Comparison of ENCODE assay signal across 26 cellular contexts in the genomic region with DNA sequence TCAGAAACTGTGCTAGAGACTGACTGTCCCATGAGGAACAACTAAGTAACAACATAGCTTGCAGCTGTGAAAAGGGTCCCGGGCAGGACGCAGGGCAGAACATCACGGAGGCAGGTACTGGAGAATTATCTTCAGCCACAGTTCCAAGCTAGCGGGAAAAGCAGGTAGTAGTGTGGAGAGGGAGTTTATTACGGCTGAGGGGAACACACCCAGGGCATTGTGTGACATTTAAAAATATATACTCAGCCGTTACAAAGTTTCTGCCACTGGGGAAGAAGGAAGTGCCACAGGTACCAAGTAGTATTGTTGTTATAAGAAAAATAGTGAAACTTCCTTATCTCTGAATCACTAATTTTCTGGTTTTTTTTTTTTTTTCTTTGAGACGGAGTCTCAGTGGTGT.
"Had no signal": no experiment of that assay in that cellular context is flagged by ENCODE, and none has a peak within 500 bp of the region (broad histone marks: within the 10 kb centered on the region; RNA-seq: fewer than 3 reads in every experiment).

No MANE protein-coding gene starts in this region.

- H3K27me3 ChIP-seq: gastroesophageal sphincter, hepatocyte, pancreas, right atrium auricular region, testis, tibial artery, upper lobe of left lung, uterus had no signal

- H3K9me3 ChIP-seq: gastroesophageal sphincter, heart left ventricle, left lung, neutrophil, pancreas, right atrium auricular region, testis, tibial artery, upper lobe of left lung, uterus had no signal

- FAIRE-seq: kidney, pancreas had no signal

- H3K36me3 Mint-ChIP-seq: naive B cell; stimulated activated effector memory CD8-positive, alpha-beta T cell treated with anti-CD3 and anti-CD28 coated beads, Interleukin-12 subunit alpha, Interleukin-12 subunit beta, amount 100 ng/mL, for 72 hours had no signal

- H3K4me3 Mint-ChIP-seq: central memory CD8-positive, alpha-beta T cell; naive B cell; natural killer cell treated with Interleukin-12 subunit alpha and Interleukin-12 subunit beta and Interleukin-15 and Interleukin-18, amount 100 ng/mL, for 72 hours; neural crest cell; stimulated activated effector memory CD8-positive, alpha-beta T cell treated with anti-CD3 and anti-CD28 coated beads, Interleukin-12 subunit alpha, Interleukin-12 subunit beta, amount 100 ng/mL, for 72 hours had no signal

- H3K36me3 ChIP-seq: gastroesophageal sphincter, heart left ventricle, left lung, neutrophil, pancreas, right atrium auricular region, upper lobe of left lung, uterus had no signal

- H3K27me3 Mint-ChIP-seq: central memory CD8-positive, alpha-beta T cell had no signal

- H3K4me1 ChIP-seq: foreskin keratinocyte, gastroesophageal sphincter, heart left ventricle, left lung, right atrium auricular region, testis, tibial artery, upper lobe of left lung, uterus had no signal

- H3K4me3 ChIP-seq: coronary artery, gastroesophageal sphincter, heart left ventricle, hepatocyte, left lung, pancreas, right atrium auricular region, testis, tibial artery, upper lobe of left lung, uterus had no signal

- DNase-seq: dermis blood vessel endothelial cell; foreskin keratinocyte; heart left ventricle; kidney; left lung; mesenchymal stem cell; naive B cell; pancreas; stimulated activated CD4-positive, alpha-beta T cell treated with anti-CD3 and anti-CD28 coated beads, Interleukin-2, amount 100 ng/mL, for 24 hours; stimulated activated CD4-positive, alpha-beta T cell treated with anti-CD3 and anti-CD28 coated beads, Interleukin-4, amount 100 ng/mL, for 24 hours; stimulated activated naive CD8-positive, alpha-beta T cell treated with anti-CD3 and anti-CD28 coated beads, Interleukin-15, Interleukin-2, amounts not matched to agents 100 U/mL and 50 U/mL, for 24 hours; substantia nigra; testis; tibial artery; upper lobe of left lung; uterus had no signal

- H3K27ac ChIP-seq: coronary artery, epithelial cell of prostate, foreskin keratinocyte, gastroesophageal sphincter, heart left ventricle, hepatocyte, left lung, neutrophil, pancreas, right atrium auricular region, testis, tibial artery, upper lobe of left lung, uterus had no signal

- H3K4me1 Mint-ChIP-seq: central memory CD8-positive, alpha-beta T cell; naive B cell; stimulated activated effector memory CD8-positive, alpha-beta T cell treated with anti-CD3 and anti-CD28 coated beads, Interleukin-12 subunit alpha, Interleukin-12 subunit beta, amount 100 ng/mL, for 72 hours had no signal

- H3K27ac Mint-ChIP-seq: naive B cell; natural killer cell treated with Interleukin-12 subunit alpha and Interleukin-12 subunit beta and Interleukin-15 and Interleukin-18, amount 100 ng/mL, for 72 hours; stimulated activated effector memory CD8-positive, alpha-beta T cell treated with anti-CD3 and anti-CD28 coated beads, Interleukin-12 subunit alpha, Interleukin-12 subunit beta, amount 100 ng/mL, for 72 hours had no signal
